Comparison of ENCODE assay signal across 8 cellular contexts in genomic region chr11:72814831-72815618, GRCh38. TPM values are rescaled to one million over a fixed set of nuclear protein-coding genes. Genes with fewer than 3 reads are reported as not detected.
DNase-seq lines count a peak whose midpoint lies in the region; ATAC-seq and TF ChIP-seq lines count a peak whose summit lies in the region.

No MANE protein-coding gene starts in this region.

- no peaks in the 10 kb centered on the region for H3K9me3 ChIP-seq in Karpas-422 (ENCODE audit: low read length)
- no peaks in the 10 kb centered on the region for H3K9me3 ChIP-seq in SJSA1 (replicated peaks)

- peak overlapping the region; percentile 85 for H3K9ac ChIP-seq in Karpas-422 (ENCODE audit: low read length)

- ATAC-seq in GM21786 (IDR thresholded peaks at IDR 0.05; ENCODE audit: unreplicated experiment): peak; percentile 31

- H3K27ac ChIP-seq in Karpas-422 (ENCODE audit: low read length): peak overlapping the region; percentile 80
- peak overlapping the region; percentile 100 for H3K27ac ChIP-seq in SJSA1

- DNase-seq in GM06990 (ENCODE audit: extremely low read depth, insufficient read length): peak; percentile 83
- DNase-seq in Karpas-422: peak; percentile 91
- peak; percentile 64 to 69 for DNase-seq in SJSA1 (ENCODE audit: low read depth in 1 of 2, low spot score in 2 of 2)
- DNase-seq in islet precursor cell: peak; percentile 93
- peak; percentile 48 to 55 for DNase-seq in stimulated activated CD4-positive, alpha-beta T cell treated with anti-CD3 and anti-CD28 coated beads, Interleukin-2, amount 100 ng/mL, for 48 hours
- DNase-seq in KG1 (lab: John Stamatoyannopoulos, UW): no peak

- H4K20me1 ChIP-seq in Karpas-422 (ENCODE audit: insufficient read depth, low read depth, low read length): no peaks in the 10 kb centered on the region

- H3K4me3 ChIP-seq in GM06990 (replicated peaks; ENCODE audit: low read depth, low read length) (peak overlapping the region; percentile 96), Karpas-422 (ENCODE audit: low read length) (peak overlapping the region; percentile 87), SJSA1 (peak overlapping the region; percentile 69)

- H3K36me3 ChIP-seq in GM06990 (ENCODE audit: control insufficient read depth, insufficient read depth, low read length) (peaks cover 9% of the 10 kb centered on the region), Karpas-422 (ENCODE audit: insufficient read depth, low read length) (no peaks in the 10 kb centered on the region), SJSA1 (no peaks in the 10 kb centered on the region; the same call in 1 of the 2 replicates)

- H3K27me3 ChIP-seq in GM06990 (replicated peaks; ENCODE audit: control insufficient read depth, insufficient read depth, low read length) (no peaks in the 10 kb centered on the region), Karpas-422 (ENCODE audit: low read length) (no peaks in the 10 kb centered on the region), SJSA1 (replicated peaks) (no peaks in the 10 kb centered on the region)

- H3K27me3 Mint-ChIP-seq in brain: peaks cover 4% of the 10 kb centered on the region

- peaks cover 0 to 4% (median 0%) of the 10 kb centered on the region in 5 experiments for H3K9me3 Mint-ChIP-seq in brain

- peaks cover 7% of the 10 kb centered on the region for H3K36me3 Mint-ChIP-seq in brain

- H3K79me2 ChIP-seq in Karpas-422 (ENCODE audit: low read length): peaks cover 3% of the 10 kb centered on the region; the same call in 1 of the 2 replicates

- H3K4me1 Mint-ChIP-seq in brain: peaks cover 39% of the 10 kb centered on the region

- peak overlapping the region; percentile 97 to 99 (median 97) for H3K4me3 Mint-ChIP-seq in brain

- H3K9me2 ChIP-seq in Karpas-422 (replicated peaks; ENCODE audit: insufficient read depth, low read length): no peaks in the 10 kb centered on the region

- peak overlapping the region; percentile 63; the same call in 1 of the 2 replicates for H2AFZ ChIP-seq in Karpas-422 (ENCODE audit: low read length)

- H3K4me1 ChIP-seq in Karpas-422 (ENCODE audit: low read length) (peaks cover 41% of the 10 kb centered on the region), SJSA1 (replicated peaks) (peaks cover 24% of the 10 kb centered on the region)

- H3K27ac Mint-ChIP-seq in brain: peak overlapping the region; percentile 92 to 98 (median 96)

- peak overlapping the region; percentile 95 for H3K4me2 ChIP-seq in Karpas-422 (ENCODE audit: low read depth, low read length, poor library complexity, severe bottlenecking)

- TF ChIP-seq CTCF in GM06990 (IDR thresholded peaks at IDR 0.05; ENCODE audit: insufficient read depth, low read length, poor library complexity, severe bottlenecking) (peak; percentile 43), brain (conservative IDR thresholded peaks at IDR 0.05) (peak in 1 of 2 experiments; percentile 2)

RNA-seq across cellular contexts. Expression of gene ATG16L2, which starts 0.8 kb away (rescaled TPM):
- 14.8 and 20.2 TPM in 2 replicates for total RNA-seq in Karpas-422 (2014; rRNA removed; shearing (Covaris generic); ENCODE audit: low replicate concordance)
- total RNA-seq in SJSA1 (2014; rRNA removed; shearing (Covaris generic)): 3.2 and 7.8 TPM in 2 replicates
- polyA plus RNA-seq in brain (ENCODE audit: insufficient read depth, low read depth, low replicate concordance): 6.2 TPM

RNA-seq across cellular contexts. Expression of gene STARD10, which starts 21.2 kb away (rescaled TPM):
- total RNA-seq in Karpas-422 (2014; rRNA removed; shearing (Covaris generic); ENCODE audit: low replicate concordance): 4.3 and 4.7 TPM in 2 replicates
- total RNA-seq in SJSA1 (2014; rRNA removed; shearing (Covaris generic)): 10.8 and 13.2 TPM in 2 replicates
- 109 TPM for polyA plus RNA-seq in brain (ENCODE audit: insufficient read depth, low read depth, low replicate concordance)
